In the genomic region with DNA sequence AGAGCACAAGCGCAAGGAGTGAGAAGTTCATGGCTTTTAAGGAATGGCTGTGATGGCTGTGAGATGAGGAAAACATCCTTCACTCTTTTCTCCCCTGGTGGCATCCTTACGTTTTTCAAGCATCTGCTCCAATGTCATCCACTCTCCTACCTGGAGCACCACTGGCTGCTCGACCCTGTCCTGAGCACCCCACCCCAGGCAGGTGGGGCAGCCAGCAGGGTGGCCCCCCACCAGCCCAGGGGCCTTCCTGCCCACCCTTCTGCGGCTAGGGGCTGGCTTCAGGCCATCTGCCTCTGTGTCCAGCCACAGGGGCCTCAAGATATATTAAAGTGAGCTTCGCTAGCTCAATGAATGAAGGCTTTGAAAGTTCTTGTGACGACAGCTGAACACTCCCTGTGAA, we compare ENCODE assay signal across 16 cellular contexts. TPM values are rescaled to one million over a fixed set of nuclear protein-coding genes. Genes with fewer than 3 reads are reported as not detected.
DNase-seq lines count a peak whose midpoint lies in the region; ATAC-seq, FAIRE-seq and TF ChIP-seq lines count a peak whose summit lies in the region.
"Had no signal": no experiment of that assay in that cellular context is flagged by ENCODE, and none has a peak within 500 bp of the region (broad histone marks: within the 10 kb centered on the region; RNA-seq: fewer than 3 reads in every experiment).

No MANE protein-coding gene starts in this region.

- H3K27ac ChIP-seq in BLaER1 (no peak overlapping the region), H1 (ENCODE audit: low read depth, low read length) (no peak overlapping the region)
- no peak overlapping the region for H3K27ac ChIP-seq in CD4-positive, alpha-beta T cell (ENCODE audit: low read depth, low read length)
- H3K27ac ChIP-seq: A549, GM23248 had no signal

- H3K14ac ChIP-seq in H1 (ENCODE audit: insufficient read length): no peak overlapping the region

- peaks cover 78% of the 10 kb centered on the region for H3K4me1 ChIP-seq in BLaER1
- H3K4me1 ChIP-seq in H1 (replicated peaks in 1 of 4; ENCODE audit: control insufficient read depth in 3 of 4, insufficient read depth in 4 of 4, low read length in 3 of 4): peaks cover 0 to 11% (median 8%) of the 10 kb centered on the region in 4 experiments; a peak in 4 of 7 replicates
- H3K4me1 ChIP-seq: BE2C, Caco-2 had no signal

- no peak overlapping the region for H2BK20ac ChIP-seq in H1 (ENCODE audit: low read length)

- CTCF ChIA-PET in CD4-positive, alpha-beta T cell (lab: Charles Lee): no interaction called here
- CTCF ChIA-PET in H1 (lab: Charles Lee; ENCODE audit: partially characterized antibody): interaction anchor here (1.1 to 1.2 kb wide), 2 partner anchors 11 to 24 kb away, joined by 3 read pairs; no protein-coding TSS in a partner anchor

- peaks cover 5% of the 10 kb centered on the region for H3K36me3 Mint-ChIP-seq in CD4-positive, alpha-beta T cell (ENCODE audit: low read depth)
- H3K36me3 Mint-ChIP-seq in nephron progenitor cell (ENCODE audit: low read depth): no peaks in the 10 kb centered on the region
- no peaks in the 10 kb centered on the region for H3K36me3 Mint-ChIP-seq in stimulated activated memory B cell treated with anti-CD40 and anti-IgM and Interleukin-4, amounts not matched to agents 10 μg/mL and 1 μg/mL and 100 μg/mL, for 72 hours
- H3K36me3 Mint-ChIP-seq: CD14-positive monocyte had no signal

- TF ChIP-seq POLR2A in H1 (IDR thresholded peaks at IDR 0.05; ENCODE audit: control extremely low read depth in 1 of 2, low read depth in 2 of 2, low read length in 2 of 2): no peak

- H4K91ac ChIP-seq in H1 (replicated peaks; ENCODE audit: insufficient read length, low read length): no peak overlapping the region

- DNase-seq in CD4-positive, alpha-beta T cell: no peak
- DNase-seq in H1 (ENCODE audit: low read depth in 1 of 2, low spot score in 2 of 2) (no peak), nephron progenitor cell (no peak), left colon (no peak), GM20000 (ENCODE audit: low spot score) (no peak)
- DNase-seq: BE2C; Caco-2; CD8-positive, alpha-beta memory T cell; DMS53; GF-D8; GM23248; H7 had no signal

- FAIRE-seq in H1 (lab: Jason Lieb, UNC): no peak
- FAIRE-seq: A549 had no signal

- no peak for ATAC-seq in CD4-positive, alpha-beta T cell (ENCODE audit: poor library complexity)
- ATAC-seq in left colon: no peak
- no peak for ATAC-seq in stimulated activated memory B cell treated with anti-CD40 and anti-IgM and Interleukin-4, amounts not matched to agents 10 μg/mL and 1 μg/mL and 100 μg/mL, for 72 hours
- ATAC-seq: A549 had no signal

- no peak for TF ChIP-seq CTCF in CD4-positive, alpha-beta T cell (IDR thresholded peaks at IDR 0.05)
- TF ChIP-seq CTCF in H1 (IDR thresholded peaks at IDR 0.05; ENCODE audit: control extremely low read depth in 1 of 3, insufficient read depth in 1 of 3, low read depth in 1 of 3, low read length in 3 of 3) (no peak), nephron progenitor cell (IDR thresholded peaks at IDR 0.05) (no peak), GM20000 (IDR thresholded peaks at IDR 0.05; ENCODE audit: extremely low read depth, missing control alignments) (no peak)

- H3K9me3 Mint-ChIP-seq in CD4-positive, alpha-beta T cell: no peaks in the 10 kb centered on the region
- no peaks in the 10 kb centered on the region for H3K9me3 Mint-ChIP-seq in nephron progenitor cell
- no peaks in the 10 kb centered on the region for H3K9me3 Mint-ChIP-seq in stimulated activated memory B cell treated with anti-CD40 and anti-IgM and Interleukin-4, amounts not matched to agents 10 μg/mL and 1 μg/mL and 100 μg/mL, for 72 hours
- H3K9me3 Mint-ChIP-seq: CD14-positive monocyte had no signal

- no peak overlapping the region for H3K4me3 ChIP-seq in BLaER1
- no peak overlapping the region for H3K4me3 ChIP-seq in H1 (ENCODE audit: extremely low read depth in 1 of 4, insufficient read depth in 2 of 4, low read depth in 3 of 4, low read length in 4 of 4)
- H3K4me3 ChIP-seq: A549, GM23248 had no signal

- no peak overlapping the region for H2BK120ac ChIP-seq in H1 (replicated peaks; ENCODE audit: low read depth, low read length)

- H3K4ac ChIP-seq in H1 (replicated peaks; ENCODE audit: insufficient read length, low read depth, low read length): no peak overlapping the region

- H3K4me1 Mint-ChIP-seq in CD4-positive, alpha-beta T cell (ENCODE audit: low read depth): peaks cover 46% of the 10 kb centered on the region
- peaks cover 40% of the 10 kb centered on the region for H3K4me1 Mint-ChIP-seq in nephron progenitor cell
- peaks cover 21% of the 10 kb centered on the region for H3K4me1 Mint-ChIP-seq in stimulated activated memory B cell treated with anti-CD40 and anti-IgM and Interleukin-4, amounts not matched to agents 10 μg/mL and 1 μg/mL and 100 μg/mL, for 72 hours

- no peak overlapping the region for H3K18ac ChIP-seq in H1 (ENCODE audit: extremely low read depth, low read length)

- TF ChIP-seq EP300 in H1 (IDR thresholded peaks at IDR 0.05; ENCODE audit: borderline replicate concordance in 1 of 2, low read depth in 2 of 2, low read length in 2 of 2): no peak

- H4K8ac ChIP-seq in H1 (ENCODE audit: extremely low read depth, insufficient read depth, low read length): no peak overlapping the region

- H3K9me3 ChIP-seq in BLaER1: no peaks in the 10 kb centered on the region
- H3K9me3 ChIP-seq in CD4-positive, alpha-beta T cell (ENCODE audit: control insufficient read depth, low read length): no peaks in the 10 kb centered on the region
- no peaks in the 10 kb centered on the region for H3K9me3 ChIP-seq in H1 (ENCODE audit: insufficient read depth in 2 of 2, low read depth in 1 of 2, low read length in 1 of 2)
- H3K9me3 ChIP-seq: A549, BE2C, Caco-2 had no signal

- H3K4me2 ChIP-seq in BLaER1: 0 out of 2 replicates have a peak overlapping the region, but pooled peaks have one; percentile 17
- no peak overlapping the region for H3K4me2 ChIP-seq in H1 (ENCODE audit: insufficient read depth in 1 of 2, low read depth in 2 of 2, low read length in 2 of 2)
- H3K4me2 ChIP-seq: A549 had no signal

- H3K23ac ChIP-seq in H1 (ENCODE audit: insufficient read length): no peak overlapping the region

- H3K27ac Mint-ChIP-seq in CD4-positive, alpha-beta T cell: peak overlapping the region; percentile 72
- peak overlapping the region; percentile 31 for H3K27ac Mint-ChIP-seq in nephron progenitor cell
- no peak overlapping the region for H3K27ac Mint-ChIP-seq in stimulated activated memory B cell treated with anti-CD40 and anti-IgM and Interleukin-4, amounts not matched to agents 10 μg/mL and 1 μg/mL and 100 μg/mL, for 72 hours

- H3K36me3 ChIP-seq in BLaER1: 0 out of 2 replicates have a peak, but pooled peaks cover 3% of the 10 kb centered on the region
- no peaks in the 10 kb centered on the region; a peak in 1 of 8 replicates for H3K36me3 ChIP-seq in H1 (ENCODE audit: control insufficient read depth in 2 of 4, insufficient read depth in 4 of 4, low read length in 3 of 4)
- H3K36me3 ChIP-seq: BE2C had no signal

- no peaks in the 10 kb centered on the region for H3K27me3 Mint-ChIP-seq in CD4-positive, alpha-beta T cell
- H3K27me3 Mint-ChIP-seq in nephron progenitor cell (ENCODE audit: low read depth, poor library complexity): peaks cover 4% of the 10 kb centered on the region
- peaks cover 9% of the 10 kb centered on the region for H3K27me3 Mint-ChIP-seq in stimulated activated memory B cell treated with anti-CD40 and anti-IgM and Interleukin-4, amounts not matched to agents 10 μg/mL and 1 μg/mL and 100 μg/mL, for 72 hours
- H3K27me3 Mint-ChIP-seq: CD8-positive, alpha-beta memory T cell had no signal

- no peak overlapping the region for H4K5ac ChIP-seq in H1 (ENCODE audit: insufficient read length, low read depth, low read length)

- no peak for TF ChIP-seq RAD21 in H1 (IDR thresholded peaks at IDR 0.05 in 1 of 2, conservative IDR thresholded peaks at IDR 0.05 in 1 of 2; ENCODE audit: low read depth in 2 of 2, low read length in 2 of 2)

- H2AK5ac ChIP-seq in H1 (ENCODE audit: low read depth, low read length): no peak overlapping the region

- H3K56ac ChIP-seq in H1 (replicated peaks; ENCODE audit: insufficient read length, low read depth, low read length): no peak overlapping the region

- H2BK15ac ChIP-seq in H1 (ENCODE audit: low read length): 0 out of 2 replicates have a peak overlapping the region, but pooled peaks have one; percentile 84

- intact Hi-C loops in CD4-positive, alpha-beta T cell (cut with DNase I, micrococcal nuclease): no loop called here
- intact Hi-C loops in left colon (cut with DNase I, micrococcal nuclease): no loop called here

- H2BK5ac ChIP-seq in H1 (ENCODE audit: low read depth, low read length): no peak overlapping the region

- H3K4me3 Mint-ChIP-seq in CD4-positive, alpha-beta T cell: no peak overlapping the region
- H3K4me3 Mint-ChIP-seq in nephron progenitor cell: no peak overlapping the region
- no peak overlapping the region for H3K4me3 Mint-ChIP-seq in stimulated activated memory B cell treated with anti-CD40 and anti-IgM and Interleukin-4, amounts not matched to agents 10 μg/mL and 1 μg/mL and 100 μg/mL, for 72 hours
- H3K4me3 Mint-ChIP-seq: CD14-positive monocyte; CD8-positive, alpha-beta memory T cell had no signal

- POLR2A ChIA-PET in CD4-positive, alpha-beta T cell (lab: Charles Lee): no interaction called here
- POLR2A ChIA-PET in H1 (lab: Charles Lee; ENCODE audit: partially characterized antibody): no interaction called here

- H3K9ac ChIP-seq in BLaER1 (no peak overlapping the region), H1 (replicated peaks in 1 of 4; ENCODE audit: extremely low read depth in 1 of 4, low read depth in 3 of 4, low read length in 3 of 4) (no peak overlapping the region)
- H3K9ac ChIP-seq: GM23248 had no signal

- H3K79me1 ChIP-seq in H1 (ENCODE audit: low read depth, low read length): no peaks in the 10 kb centered on the region; the same call in 1 of the 2 replicates

- H3K27me3 ChIP-seq in BLaER1 (no peaks in the 10 kb centered on the region), H1 (replicated peaks in 1 of 4; ENCODE audit: control insufficient read depth in 3 of 4, extremely low read depth in 1 of 4, insufficient read depth in 3 of 4, low read length in 3 of 4) (no peaks in the 10 kb centered on the region)
- H3K27me3 ChIP-seq in CD4-positive, alpha-beta T cell (ENCODE audit: control insufficient read depth, insufficient read depth, low read length): no peaks in the 10 kb centered on the region
- H3K27me3 ChIP-seq: BE2C had no signal

- H3K79me2 ChIP-seq in H1 (ENCODE audit: control insufficient read depth in 1 of 2, insufficient read depth in 2 of 2, low read length in 2 of 2): no peaks in the 10 kb centered on the region

- H3K23me2 ChIP-seq in H1 (ENCODE audit: low read depth, low read length): peaks cover 6% of the 10 kb centered on the region; the same call in 1 of the 2 replicates

- WGBS in H1 (ENCODE audit: extremely low coverage in 1 of 2, insufficient coverage in 1 of 2, insufficient read length in 1 of 2, insufficient replicate concordance in 2 of 2, low coverage in 1 of 2, low lambda C conversion rate in 2 of 2, missing lambda C conversion rate in 1 of 2), 2 experiments: 98% methylated on average over 6 of the region's 6 CpGs; no CpG with 5 or more reads in 1 of the 2 experiments

- no peak overlapping the region for H2BK12ac ChIP-seq in H1 (ENCODE audit: low read depth, low read length)

- H2AFZ ChIP-seq in H1 (ENCODE audit: low read length): no peak overlapping the region
- H2AFZ ChIP-seq: GM23248 had no signal

- H4K20me1 ChIP-seq in BLaER1 (peaks cover 27% of the 10 kb centered on the region), H1 (replicated peaks in 1 of 2; ENCODE audit: control insufficient read depth in 1 of 2, insufficient read depth in 2 of 2, low read length in 2 of 2) (peaks cover 0 to 5% of the 10 kb centered on the region in 2 experiments)

RNA-seq across cellular contexts. Expression of a gene that starts 56.1 kb away (rescaled TPM):
- 10 to 100 TPM; 30.0 to 30.4 TPM for total RNA-seq in CD4-positive, alpha-beta T cell
- total RNA-seq in H1 (2021; fragmentation: NEBNext Ultra II Directional; extraction: Animal tissue kit (Norgen Biotek cat#: 25700)): 2.8 and 3.4 TPM in 2 replicates
- polyA plus RNA-seq in H1 (2011; rRNA removed): 1.4 and 2.0 TPM in 2 replicates
- polyA plus RNA-seq in H1 (2011; cell fraction: cytosol; rRNA removed): 1.5 TPM
- 2.8 TPM for polyA plus RNA-seq in H1 (2011; cell fraction: nucleus; rRNA removed)
- polyA plus RNA-seq in H1 (2012, experiment 1 of 2): 2.0 to 2.7 TPM (median 2.5 TPM) in 4 replicates
- 1.3 TPM for polyA plus RNA-seq in H1 (2012, experiment 2 of 2)
- 1.7 TPM for polyA plus RNA-seq in H1 (2013, experiment 1 of 2)
- 1.8 TPM for polyA plus RNA-seq in H1 (2013, experiment 2 of 2)
- 4.0 and 4.1 TPM in 2 replicates for polyA minus RNA-seq in H1 (2011; rRNA and poly(A)+ RNA removed)
- 2.3 TPM for polyA minus RNA-seq in H1 (2011; cell fraction: cytosol; rRNA and poly(A)+ RNA removed)
- polyA minus RNA-seq in H1 (2011; cell fraction: nucleus; rRNA and poly(A)+ RNA removed): 3.2 TPM
- 1 to 10 TPM; 1.4 to 1.5 TPM for total RNA-seq in left colon
- total RNA-seq: Caco-2 had no signal
